In the genomic region with DNA sequence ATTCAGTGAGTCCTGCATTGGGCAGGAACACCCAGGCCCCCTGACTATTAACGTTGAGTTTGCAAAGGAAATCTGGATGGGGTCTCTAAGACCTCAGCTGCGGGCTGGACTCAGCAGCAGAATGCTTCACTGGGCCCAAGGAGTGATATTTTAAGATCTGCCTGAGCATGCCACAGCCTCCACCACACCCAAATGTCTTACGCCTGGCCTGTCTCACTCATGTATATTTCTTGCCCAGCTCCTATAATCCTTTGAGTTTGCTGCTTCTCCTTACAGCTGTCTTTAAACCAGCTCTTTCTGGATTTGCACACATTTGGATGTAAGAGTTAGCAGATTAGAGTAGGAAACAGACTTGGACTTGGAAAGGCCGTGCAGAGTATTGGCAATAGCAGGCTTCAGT, we compare ENCODE assay signal across 15 cellular contexts. TPM values are rescaled to one million over a fixed set of nuclear protein-coding genes. Genes with fewer than 3 reads are reported as not detected.
DNase-seq lines count a peak whose midpoint lies in the region; ATAC-seq and TF ChIP-seq lines count a peak whose summit lies in the region.
"Had no signal": no experiment of that assay in that cellular context is flagged by ENCODE, and none has a peak within 500 bp of the region (broad histone marks: within the 10 kb centered on the region; RNA-seq: fewer than 3 reads in every experiment).

No MANE protein-coding gene starts in this region.

- H3K36me3 Mint-ChIP-seq in CD4-positive, alpha-beta memory T cell = peaks cover 6 to 10% of the 10 kb centered on the region in 2 donors
- H3K36me3 Mint-ChIP-seq in natural killer cell = no peaks in the 10 kb centered on the region

- H4K20me1 ChIP-seq in mammary epithelial cell (ENCODE audit: insufficient read depth, low read length) = no peaks in the 10 kb centered on the region

- dilution Hi-C loops in mammary epithelial cell (cut with HindIII; ENCODE audit: low sequenced_read_pairs) = no loop called here

- intact Hi-C loops in CD4-positive, alpha-beta memory T cell (cut with micrococcal nuclease) = no loop called here
- intact Hi-C loops in mammary epithelial cell (cut with micrococcal nuclease) = no loop called here
- intact Hi-C loops in natural killer cell (cut with micrococcal nuclease) = no loop called here

- TF ChIP-seq CTCF in HL-60 (IDR thresholded peaks at IDR 0.05; ENCODE audit: insufficient read depth, low read length) (no peak), mammary epithelial cell (conservative IDR thresholded peaks at IDR 0.05 in 1 of 2, IDR thresholded peaks at IDR 0.05 in 1 of 2; ENCODE audit: extremely low read depth in 1 of 2, insufficient read depth in 1 of 2, low read depth in 1 of 2, low read length in 2 of 2) (no peak), natural killer cell (IDR thresholded peaks at IDR 0.05) (no peak)

- peaks cover 51% of the 10 kb centered on the region for H3K4me1 ChIP-seq in CD4-positive, alpha-beta memory T cell (ENCODE audit: insufficient read depth, low read length)
- no peaks in the 10 kb centered on the region for H3K4me1 ChIP-seq in mammary epithelial cell (ENCODE audit: insufficient read depth, low read length)
- H3K4me1 ChIP-seq: BE2C had no signal

- no peak overlapping the region for H3K4me2 ChIP-seq in mammary epithelial cell (ENCODE audit: insufficient read depth, low read depth, low read length)

- peak overlapping the region; percentile 52 to 98 (median 90) for H3K4me3 Mint-ChIP-seq in CD4-positive, alpha-beta memory T cell
- no peak overlapping the region for H3K4me3 Mint-ChIP-seq in natural killer cell

- no TSS peak for BruUV-seq in mammary epithelial cell (replicated peaks; lab: Mats Ljungman, UMichigan)

- no peak for DNase-seq in CD4-positive, alpha-beta memory T cell
- DNase-seq in HL-60 (ENCODE audit: low read depth in 1 of 2, low spot score in 1 of 2) (no peak), mammary epithelial cell (no peak), natural killer cell (no peak), SK-N-DZ (ENCODE audit: low spot score) (no peak)
- DNase-seq: activated B cell treated with CpG ODN at 0.5 μM for 24 hours, BE2C, HCEC 1CT, hippocampal formation, NCI-H69, retina, SJCRH30 had no signal

- no peaks in the 10 kb centered on the region for H3K36me3 ChIP-seq in CD4-positive, alpha-beta memory T cell (ENCODE audit: insufficient read depth, low read length)
- no peaks in the 10 kb centered on the region for H3K36me3 ChIP-seq in mammary epithelial cell (ENCODE audit: insufficient read depth, low read length)
- H3K36me3 ChIP-seq: BE2C, SJCRH30 had no signal

- no peak overlapping the region for H3K9ac ChIP-seq in mammary epithelial cell (ENCODE audit: insufficient read depth, low read length)

- H3K27me3 ChIP-seq in CD4-positive, alpha-beta memory T cell (ENCODE audit: insufficient read depth, low read length) = no peaks in the 10 kb centered on the region
- H3K27me3 ChIP-seq in HL-60 (ENCODE audit: insufficient read depth, poor library complexity, severe bottlenecking) = no peaks in the 10 kb centered on the region
- no peaks in the 10 kb centered on the region for H3K27me3 ChIP-seq in mammary epithelial cell (ENCODE audit: insufficient read depth, low read length)
- H3K27me3 ChIP-seq: SJCRH30 had no signal

- peaks cover 41 to 80% (median 59%) of the 10 kb centered on the region in 4 donors for H3K4me1 Mint-ChIP-seq in CD4-positive, alpha-beta memory T cell
- peaks cover 45 to 53% of the 10 kb centered on the region in 2 donors for H3K4me1 Mint-ChIP-seq in natural killer cell

- no peak overlapping the region for H3K27ac ChIP-seq in CD4-positive, alpha-beta memory T cell (ENCODE audit: low read depth, low read length)
- H3K27ac ChIP-seq in HL-60 (replicated peaks) = peak overlapping the region; percentile 69
- no peak overlapping the region for H3K27ac ChIP-seq in mammary epithelial cell (ENCODE audit: insufficient read depth, low read depth, low read length)
- H3K27ac ChIP-seq: SJCRH30 had no signal

- H3K27me3 Mint-ChIP-seq in CD4-positive, alpha-beta memory T cell = no peaks in the 10 kb centered on the region
- no peaks in the 10 kb centered on the region for H3K27me3 Mint-ChIP-seq in natural killer cell (ENCODE audit: low read depth in 2 of 2)

- no peaks in the 10 kb centered on the region for H3K9me3 ChIP-seq in CD4-positive, alpha-beta memory T cell (ENCODE audit: control insufficient read depth in 1 of 2, low read length in 2 of 2)
- no peaks in the 10 kb centered on the region for H3K9me3 ChIP-seq in mammary epithelial cell (replicated peaks; ENCODE audit: insufficient read depth, low read length)
- H3K9me3 ChIP-seq: BE2C, SJCRH30 had no signal

- H3K4me3 ChIP-seq in CD4-positive, alpha-beta memory T cell (ENCODE audit: low read length in 2 of 2) = no peak overlapping the region
- H3K4me3 ChIP-seq in HL-60 (replicated peaks; ENCODE audit: insufficient read depth, low read length) (no peak overlapping the region), mammary epithelial cell (replicated peaks in 1 of 3; ENCODE audit: insufficient read depth in 1 of 3, low read depth in 2 of 3, low read length in 3 of 3) (no peak overlapping the region)
- H3K4me3 ChIP-seq: SJCRH30 had no signal

- H3K9me3 Mint-ChIP-seq in CD4-positive, alpha-beta memory T cell = peaks cover 0 to 3% (median 0%) of the 10 kb centered on the region in 8 donors
- H3K9me3 Mint-ChIP-seq in natural killer cell = no peaks in the 10 kb centered on the region
- H3K9me3 Mint-ChIP-seq: activated B cell treated with CpG ODN at 0.5 μM for 24 hours had no signal

- POLR2A ChIA-PET in CD4-positive, alpha-beta memory T cell (lab: Charles Lee; ENCODE audit: partially characterized antibody) = interaction anchor here (3.9 to 7.2 kb wide), 2 partner anchors 10 to 16 kb away, joined by 23 to 36 read pairs; partner anchors contain the start of gene CASS4

- H3K27ac Mint-ChIP-seq in CD4-positive, alpha-beta memory T cell = peak overlapping the region in 6 of 7 donors; percentile 54 to 98 (median 96)
- H3K27ac Mint-ChIP-seq in natural killer cell = peak overlapping the region; percentile 50 to 85

- ATAC-seq in natural killer cell (no peak), GM21360 (IDR thresholded peaks at IDR 0.05; ENCODE audit: unreplicated experiment) (no peak), GM21825 (IDR thresholded peaks at IDR 0.05; ENCODE audit: unreplicated experiment) (no peak)

- H3K79me2 ChIP-seq in mammary epithelial cell (ENCODE audit: insufficient read depth, low read length) = no peaks in the 10 kb centered on the region

- peak overlapping the region; percentile 40 for H2AFZ ChIP-seq in mammary epithelial cell (ENCODE audit: low read depth, low read length)

- 83% methylated on average over 4 of the region's 4 CpGs for WGBS in mammary epithelial cell (ENCODE audit: low coverage, missing lambda C conversion rate)

- in situ Hi-C loops in mammary epithelial cell (cut with MboI; ENCODE audit: low sequenced_read_pairs in 2 of 2) = no loop called here

- CTCF ChIA-PET in CD4-positive, alpha-beta memory T cell (lab: Charles Lee; ENCODE audit: partially characterized antibody) = interaction anchor here (0.8 to 2.5 kb wide), 3 partner anchors 10 to 30 kb away, joined by 3 to 7 read pairs (median 6); no protein-coding TSS in a partner anchor
- CTCF ChIA-PET in mammary epithelial cell (lab: Charles Lee; ENCODE audit: low non-redundant PET) = interaction anchor here (0.7 kb wide), 1 partner anchor 97 kb away, joined by 14 read pairs; no protein-coding TSS in a partner anchor

RNA-seq across cellular contexts. Expression of gene CASS4, which starts 16.3 kb away (rescaled TPM):
- 10 to 100 TPM; 10.8 to 10.9 TPM for total RNA-seq in CD4-positive, alpha-beta memory T cell
- polyA plus RNA-seq in CD4-positive, alpha-beta memory T cell = 1 to 10 TPM; 3.3 to 4.9 TPM
- under 1 TPM in 1 of 2 donors, not detected in 1; under 0.01 TPM for total RNA-seq in mammary epithelial cell
- not detected for polyA plus RNA-seq in mammary epithelial cell
- polyA minus RNA-seq in mammary epithelial cell = not detected
- total RNA-seq in natural killer cell = 10 to 100 TPM in 2 of 3 donors, 1 to 10 TPM in 1; 9.3 to 13.8 (median 13.4) TPM
- not detected in 2 replicates for polyA plus RNA-seq in SK-N-DZ (2014; cell fraction: cytosol; rRNA removed)
- polyA plus RNA-seq in SK-N-DZ (2014; cell fraction: nucleus; rRNA removed) = not detected in 2 replicates
- total RNA-seq: kidney epithelial cell had no signal

RNA-seq across cellular contexts. Expression of gene CSTF1, which starts 35.9 kb away (rescaled TPM):
- 10 to 100 TPM; 50.1 to 55.3 TPM for total RNA-seq in CD4-positive, alpha-beta memory T cell
- polyA plus RNA-seq in CD4-positive, alpha-beta memory T cell = 10 to 100 TPM; 40.9 to 48.0 TPM
- total RNA-seq in mammary epithelial cell (10 to 100 TPM; 33.4 to 35.0 TPM), natural killer cell (10 to 100 TPM; 15.8 to 24.3 (median 18.5) TPM)
- polyA plus RNA-seq in mammary epithelial cell = 47.6 TPM
- 170 TPM for polyA minus RNA-seq in mammary epithelial cell
- polyA plus RNA-seq in SK-N-DZ (2014; cell fraction: cytosol; rRNA removed) = 68.8 and 79.9 TPM in 2 replicates
- 55.4 and 75.0 TPM in 2 replicates for polyA plus RNA-seq in SK-N-DZ (2014; cell fraction: nucleus; rRNA removed)

RNA-seq across cellular contexts. Expression of gene AURKA, which starts 36.4 kb away (rescaled TPM):
- 1 to 10 TPM; 1.3 to 1.7 TPM for total RNA-seq in CD4-positive, alpha-beta memory T cell
- polyA plus RNA-seq in CD4-positive, alpha-beta memory T cell = 1 to 10 TPM in 1 of 2 donors, under 1 TPM in 1; 0.81 to 2.8 TPM
- total RNA-seq in mammary epithelial cell = 10 to 100 TPM in 1 of 2 donors, 1 to 10 TPM in 1; 6.0 to 44.3 TPM
- polyA plus RNA-seq in mammary epithelial cell = 59.3 TPM
- polyA minus RNA-seq in mammary epithelial cell = 44.4 TPM
- total RNA-seq in natural killer cell = 1 to 10 TPM; 1.5 to 2.9 (median 2.0) TPM
- 157 and 162 TPM in 2 replicates for polyA plus RNA-seq in SK-N-DZ (2014; cell fraction: cytosol; rRNA removed)
- polyA plus RNA-seq in SK-N-DZ (2014; cell fraction: nucleus; rRNA removed) = 74.6 and 82.9 TPM in 2 replicates

RNA-seq across cellular contexts. Expression of gene RTF2, which starts 40.0 kb away (rescaled TPM):
- total RNA-seq in CD4-positive, alpha-beta memory T cell = 10 to 100 TPM; 66.0 to 67.0 TPM
- polyA plus RNA-seq in CD4-positive, alpha-beta memory T cell = 100 to 1,000 TPM; 123 to 129 TPM
- total RNA-seq in mammary epithelial cell (10 to 100 TPM; 46.2 to 66.2 TPM), natural killer cell (10 to 100 TPM; 81.5 to 89.1 (median 83.4) TPM)
- 57.0 TPM for polyA plus RNA-seq in mammary epithelial cell
- polyA minus RNA-seq in mammary epithelial cell = 29.8 TPM
- 98.7 and 103 TPM in 2 replicates for polyA plus RNA-seq in SK-N-DZ (2014; cell fraction: cytosol; rRNA removed)
- polyA plus RNA-seq in SK-N-DZ (2014; cell fraction: nucleus; rRNA removed) = 79.5 and 107 TPM in 2 replicates

Comparison
In these comparisons a context has a peak if more than half of its experiments do, and no peak if none do; other contexts are left out.
1. RNA of gene CASS4, which starts 16.3 kb away (total RNA-seq): 9.3 to 13.8 TPM in natural killer cell and 10.8 to 10.9 TPM in CD4-positive, alpha-beta memory T cell; under 0.01 TPM in mammary epithelial cell; every median in the first group is over 10 times any median in the second.